In genomic region chr4:729336-730315, GRCh38 we compare ENCODE assay signal across 17 cellular contexts. TPM values are rescaled to one million over a fixed set of nuclear protein-coding genes. Genes with fewer than 3 reads are reported as not detected.
"Had no signal": no experiment of that assay in that cellular context is flagged by ENCODE, and none has a peak within 500 bp of the region (broad histone marks: within the 10 kb centered on the region; RNA-seq: fewer than 3 reads in every experiment).

No MANE protein-coding gene starts in this region.

- H3K9me3 Mint-ChIP-seq: immature natural killer cell; memory B cell; T-helper 2 cell treated with Interferon-gamma antibody and Interleukin-4, amounts not matched to agents 5 μg/mL and 100 μg/mL, for 36 hours had no signal

- H3K4me3 ChIP-seq: ascending aorta, esophagus squamous epithelium, thyroid gland had no signal

- ATAC-seq: activated CD4-positive, alpha-beta T cell treated with anti-CD3 and anti-CD28 coated beads for 36 hours; activated CD8-positive, alpha-beta memory T cell treated with anti-CD3 and anti-CD28 coated beads, Interleukin-2, amount 10 ng/mL, durations not matched to agents 7 days and 5 days; sciatic nerve; stimulated activated naive B cell treated with anti-CD40 and anti-IgM and Interleukin-4, amounts not matched to agents 10 μg/mL and 1 μg/mL and 100 μg/mL, for 72 hours had no signal

- H3K27ac ChIP-seq: ascending aorta, esophagus squamous epithelium, thyroid gland had no signal

- H3K4me3 Mint-ChIP-seq: activated CD4-positive, alpha-beta T cell treated with anti-CD3 and anti-CD28 coated beads for 36 hours; activated CD8-positive, alpha-beta memory T cell treated with anti-CD3 and anti-CD28 coated beads, Interleukin-2, amount 10 ng/mL, durations not matched to agents 7 days and 5 days; immature natural killer cell; memory B cell; stimulated activated naive B cell treated with anti-CD40 and anti-IgM and Interleukin-4, amounts not matched to agents 10 μg/mL and 1 μg/mL and 100 μg/mL, for 72 hours; T-helper 2 cell treated with Interferon-gamma antibody and Interleukin-4, amounts not matched to agents 5 μg/mL and 100 μg/mL, for 36 hours had no signal

- H3K9me3 ChIP-seq: ascending aorta, esophagus squamous epithelium, thyroid gland had no signal

- H3K27ac Mint-ChIP-seq: activated CD4-positive, alpha-beta T cell treated with anti-CD3 and anti-CD28 coated beads for 36 hours; activated CD8-positive, alpha-beta memory T cell treated with anti-CD3 and anti-CD28 coated beads, Interleukin-2, amount 10 ng/mL, durations not matched to agents 7 days and 5 days; memory B cell; stimulated activated naive B cell treated with anti-CD40 and anti-IgM and Interleukin-4, amounts not matched to agents 10 μg/mL and 1 μg/mL and 100 μg/mL, for 72 hours; T-helper 2 cell treated with Interferon-gamma antibody and Interleukin-4, amounts not matched to agents 5 μg/mL and 100 μg/mL, for 36 hours had no signal

- H3K27me3 ChIP-seq: ascending aorta, esophagus squamous epithelium, thyroid gland had no signal

- DNase-seq: activated CD4-positive, alpha-beta T cell treated with anti-CD3 and anti-CD28 coated beads for 36 hours; activated CD4-positive, alpha-beta T cell treated with anti-CD3 and anti-CD28 coated beads, Interleukin-2, amount 50 U/mL, for 48 hours; activated CD8-positive, alpha-beta memory T cell treated with anti-CD3 and anti-CD28 coated beads, Interleukin-2, amount 10 ng/mL, durations not matched to agents 7 days and 5 days; activated naive CD4-positive, alpha-beta T cell treated with Interleukin-2 at 50 U/mL for 16 hours; cerebellar nuclear complex; cortex of kidney; effector CD8-positive, alpha-beta T cell; esophagus squamous epithelium; immature natural killer cell; kidney glomerular epithelial cell; stimulated activated naive B cell treated with anti-CD40 and anti-IgM and Interleukin-4, amounts not matched to agents 10 μg/mL and 1 μg/mL and 100 μg/mL, for 72 hours; thyroid gland had no signal

- H3K4me1 ChIP-seq: ascending aorta, thyroid gland had no signal

- H3K27me3 Mint-ChIP-seq: activated CD4-positive, alpha-beta T cell treated with anti-CD3 and anti-CD28 coated beads for 36 hours; activated CD8-positive, alpha-beta memory T cell treated with anti-CD3 and anti-CD28 coated beads, Interleukin-2, amount 10 ng/mL, durations not matched to agents 7 days and 5 days; memory B cell; stimulated activated naive B cell treated with anti-CD40 and anti-IgM and Interleukin-4, amounts not matched to agents 10 μg/mL and 1 μg/mL and 100 μg/mL, for 72 hours had no signal

RNA-seq across cellular contexts. Expression of gene SLC49A3, which starts 40.7 kb away (rescaled TPM):
- polyA plus RNA-seq: neural cell had no signal

RNA-seq across cellular contexts. Expression of gene ATP5ME, which starts 55.5 kb away (rescaled TPM):
- total RNA-seq: ascending aorta had no signal
